Comparison of ENCODE assay signal across 19 cellular contexts in the genomic region with DNA sequence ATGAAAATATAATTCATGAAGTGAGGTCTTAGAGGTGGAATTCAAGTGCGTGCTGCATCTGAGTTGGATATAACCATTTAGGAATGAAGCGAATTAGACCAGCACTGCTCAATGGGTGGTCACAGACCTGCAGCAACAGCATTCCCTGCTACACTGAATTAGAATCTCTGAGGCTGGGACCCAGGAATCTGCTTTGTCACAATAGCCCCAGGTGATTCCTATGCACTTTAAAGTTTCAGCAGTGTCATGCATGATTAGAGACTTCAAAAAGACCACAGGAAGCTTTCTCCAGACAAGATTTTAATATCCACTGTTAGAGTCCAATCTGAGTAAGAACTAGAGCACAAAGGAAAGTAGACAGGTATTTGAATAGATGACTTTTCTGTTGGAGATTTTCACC.
DNase-seq lines count a peak whose midpoint lies in the region; ATAC-seq and TF ChIP-seq lines count a peak whose summit lies in the region.
"Had no signal": no experiment of that assay in that cellular context is flagged by ENCODE, and none has a peak within 500 bp of the region (broad histone marks: within the 10 kb centered on the region; RNA-seq: fewer than 3 reads in every experiment).

No MANE protein-coding gene starts in this region.

- H3K27ac Mint-ChIP-seq in H9 (peak overlapping the region in 1 of 3 experiments; percentile 69; a peak in 1 of 7 replicates), WTC11 (peak overlapping the region; percentile 88; the same call in 1 of the 2 replicates)
- H3K27ac Mint-ChIP-seq in naive thymus-derived CD4-positive, alpha-beta T cell = no peak overlapping the region
- H3K27ac Mint-ChIP-seq: CD4-positive, CD25-positive, alpha-beta regulatory T cell had no signal

- no peaks in the 10 kb centered on the region; a peak in 1 of 7 replicates for H3K36me3 Mint-ChIP-seq in H9 (ENCODE audit: insufficient read depth in 1 of 3, low read depth in 3 of 3)
- no peaks in the 10 kb centered on the region for H3K36me3 Mint-ChIP-seq in WTC11
- peaks cover 0 to 6% (median 0%) of the 10 kb centered on the region in 5 donors for H3K36me3 Mint-ChIP-seq in naive thymus-derived CD4-positive, alpha-beta T cell
- H3K36me3 Mint-ChIP-seq: CD4-positive, CD25-positive, alpha-beta regulatory T cell had no signal

- ATAC-seq in WTC11 = peak; percentile 97
- no peak for ATAC-seq in naive thymus-derived CD4-positive, alpha-beta T cell

- no peaks in the 10 kb centered on the region for H3K36me3 ChIP-seq in iPS-18a (ENCODE audit: control insufficient read depth, low read depth, low read length)
- no peaks in the 10 kb centered on the region for H3K36me3 ChIP-seq in mesendoderm (ENCODE audit: control insufficient read depth, insufficient read depth, low read length)
- H3K36me3 ChIP-seq in naive thymus-derived CD4-positive, alpha-beta T cell (ENCODE audit: control insufficient read depth in 2 of 3, insufficient read depth in 3 of 3, low read length in 3 of 3) = no peaks in the 10 kb centered on the region
- H3K36me3 ChIP-seq in brain microvascular endothelial cell (replicated peaks) = no peaks in the 10 kb centered on the region

- no peak overlapping the region for H4K5ac ChIP-seq in H9 (ENCODE audit: insufficient read length, low read depth, low read length)
- H4K5ac ChIP-seq in mesendoderm (ENCODE audit: low read length) = no peak overlapping the region

- no peak overlapping the region for H2AFZ ChIP-seq in H9 (ENCODE audit: low read length)
- H2AFZ ChIP-seq: GM23248 had no signal

- H4K8ac ChIP-seq in H9 (replicated peaks; ENCODE audit: insufficient read length, low read depth, low read length) = no peak overlapping the region
- no peak overlapping the region for H4K8ac ChIP-seq in mesendoderm (ENCODE audit: low read depth, low read length)

- no peak overlapping the region for H2BK15ac ChIP-seq in H9 (ENCODE audit: low read depth, low read length)
- no peak overlapping the region for H2BK15ac ChIP-seq in mesendoderm (replicated peaks; ENCODE audit: low read depth)

- WGBS in H9 (ENCODE audit: extremely low coverage, insufficient read length, low lambda C conversion rate) = no CpG with 5 or more reads among the region's 2 CpGs
- no CpG with 5 or more reads among the region's 2 CpGs for WGBS in mesendoderm (ENCODE audit: extremely low coverage, insufficient coverage, low lambda C conversion rate)

- H2BK120ac ChIP-seq in H9 (ENCODE audit: low read depth, low read length, poor library complexity, severe bottlenecking) (no peak overlapping the region), mesendoderm (ENCODE audit: low read depth, low read length) (no peak overlapping the region)

- H3T11ph ChIP-seq in H9 (ENCODE audit: low read length) = no peak overlapping the region

- H3K4me3 Mint-ChIP-seq in H9 = no peak overlapping the region; a peak in 2 of 5 replicates
- peak overlapping the region; percentile 36 for H3K4me3 Mint-ChIP-seq in WTC11
- no peak overlapping the region for H3K4me3 Mint-ChIP-seq in naive thymus-derived CD4-positive, alpha-beta T cell
- H3K4me3 Mint-ChIP-seq: CD4-positive, CD25-positive, alpha-beta regulatory T cell had no signal

- CTCF ChIA-PET in WTC11 (lab: Charles Lee) = no interaction called here
- CTCF ChIA-PET in naive thymus-derived CD4-positive, alpha-beta T cell (lab: Charles Lee) = no interaction called here

- H3K4me2 ChIP-seq in H9 (ENCODE audit: insufficient read depth, insufficient read length, low read length) (no peak overlapping the region), mesendoderm (ENCODE audit: low read length) (no peak overlapping the region)

- POLR2A ChIA-PET in WTC11 (lab: Charles Lee) = no interaction called here
- POLR2A ChIA-PET in naive thymus-derived CD4-positive, alpha-beta T cell (lab: Charles Lee) = no interaction called here

- H2AK5ac ChIP-seq in H9 (ENCODE audit: insufficient read length, low read length) (no peak overlapping the region), mesendoderm (ENCODE audit: low read length) (no peak overlapping the region)

- H3K4me1 Mint-ChIP-seq in H9 (peaks cover 23 to 24% of the 10 kb centered on the region in 2 experiments), WTC11 (peaks cover 24% of the 10 kb centered on the region)
- H3K4me1 Mint-ChIP-seq in naive thymus-derived CD4-positive, alpha-beta T cell = no peaks in the 10 kb centered on the region
- H3K4me1 Mint-ChIP-seq: CD4-positive, CD25-positive, alpha-beta regulatory T cell had no signal

- no peaks in the 10 kb centered on the region for H3K79me1 ChIP-seq in H9 (ENCODE audit: insufficient read depth, low read depth, low read length, poor library complexity, severe bottlenecking)
- H3K79me1 ChIP-seq in mesendoderm (ENCODE audit: low read length) = no peaks in the 10 kb centered on the region

- H3K27me3 Mint-ChIP-seq in H9 (ENCODE audit: low read depth) (peaks cover 29% of the 10 kb centered on the region), WTC11 (ENCODE audit: low read depth) (peaks cover 18% of the 10 kb centered on the region)
- no peaks in the 10 kb centered on the region for H3K27me3 Mint-ChIP-seq in naive thymus-derived CD4-positive, alpha-beta T cell
- H3K27me3 Mint-ChIP-seq: CD4-positive, CD25-positive, alpha-beta regulatory T cell had no signal

- H3K27ac ChIP-seq in H9 (ENCODE audit: insufficient read length, low read depth, low read length) (no peak overlapping the region), iPS-18a (ENCODE audit: low read length) (no peak overlapping the region), mesendoderm (ENCODE audit: low read depth, low read length) (no peak overlapping the region), brain microvascular endothelial cell (no peak overlapping the region)
- no peak overlapping the region for H3K27ac ChIP-seq in naive thymus-derived CD4-positive, alpha-beta T cell (ENCODE audit: low read depth, low read length)
- H3K27ac ChIP-seq: GM23248, SK-N-MC had no signal

- DNase-seq in H9 = peak; percentile 75
- DNase-seq in WTC11 (ENCODE audit: low spot score) = peak; percentile 47
- DNase-seq in mesendoderm = peak; percentile 83
- DNase-seq in AG08396 (ENCODE audit: low spot score) = no peak
- no peak for DNase-seq in naive thymus-derived CD4-positive, alpha-beta T cell
- no peak for DNase-seq in brain microvascular endothelial cell
- DNase-seq: CD4-positive, CD25-positive, alpha-beta regulatory T cell; COR-L47; DND-41; GM23248; Karpas-422; NCI-H1694; NCI-H2081 treated with DMSO at 0.1 percent for 48 hours; NCI-H2171 treated with DMSO at 0.1 percent for 48 hours; NCI-H526; RPMI8226; SHP77 treated with DMSO at 0.1 percent for 48 hours had no signal

- H3K56ac ChIP-seq in H9 (ENCODE audit: insufficient read length, low read depth, low read length) (no peak overlapping the region), mesendoderm (ENCODE audit: low read length) (no peak overlapping the region)

- H3K79me2 ChIP-seq in H9 (ENCODE audit: insufficient read depth, low read length) (no peaks in the 10 kb centered on the region), mesendoderm (ENCODE audit: control insufficient read depth, insufficient read depth, low read length) (no peaks in the 10 kb centered on the region)

- peaks cover 2% of the 10 kb centered on the region; the same call in 1 of the 2 replicates for H3K4me1 ChIP-seq in H9 (ENCODE audit: insufficient read depth, low read length)
- peaks cover 15% of the 10 kb centered on the region for H3K4me1 ChIP-seq in iPS-18a (ENCODE audit: control insufficient read depth, low read depth, low read length)
- H3K4me1 ChIP-seq in mesendoderm (ENCODE audit: control insufficient read depth, low read depth, low read length) = no peaks in the 10 kb centered on the region
- H3K4me1 ChIP-seq in naive thymus-derived CD4-positive, alpha-beta T cell (ENCODE audit: control insufficient read depth in 2 of 2, insufficient read depth in 2 of 2, low read length in 2 of 2) = no peaks in the 10 kb centered on the region

- peak overlapping the region; percentile 23 for H3K4me3 ChIP-seq in iPS-18a (ENCODE audit: low read length)
- H3K4me3 ChIP-seq in mesendoderm (ENCODE audit: low read length) = no peak overlapping the region
- H3K4me3 ChIP-seq in naive thymus-derived CD4-positive, alpha-beta T cell (ENCODE audit: low read length) = no peak overlapping the region
- H3K4me3 ChIP-seq in brain microvascular endothelial cell (ENCODE audit: low read depth, low read length) = no peak overlapping the region
- H3K4me3 ChIP-seq: GM23248, SK-N-MC had no signal

- H3K4ac ChIP-seq in H9 (ENCODE audit: low read depth, low read length) = no peak overlapping the region
- H3K4ac ChIP-seq in mesendoderm (ENCODE audit: low read depth, low read length) = no peak overlapping the region

- in situ Hi-C loops in brain microvascular endothelial cell (cut with HindIII; ENCODE audit: low pct_ligation_motif_present, low sequenced_read_pairs) = no loop called here

- no peaks in the 10 kb centered on the region for H3K23me2 ChIP-seq in H9 (ENCODE audit: insufficient read length, low read depth, low read length, poor library complexity, severe bottlenecking)

- H3K18ac ChIP-seq in H9 (ENCODE audit: insufficient read length, low read depth, low read length) (no peak overlapping the region), mesendoderm (ENCODE audit: low read length) (no peak overlapping the region)

- no peaks in the 10 kb centered on the region for H3K27me3 ChIP-seq in H9 (ENCODE audit: insufficient read depth, low read length)
- H3K27me3 ChIP-seq in iPS-18a (ENCODE audit: control insufficient read depth, insufficient read depth, low read length) = peaks cover 8% of the 10 kb centered on the region
- no peaks in the 10 kb centered on the region for H3K27me3 ChIP-seq in mesendoderm (ENCODE audit: insufficient read depth, low read length, poor library complexity)
- H3K27me3 ChIP-seq in naive thymus-derived CD4-positive, alpha-beta T cell (ENCODE audit: control insufficient read depth in 2 of 2, insufficient read depth in 2 of 2, low read length in 2 of 2) = no peaks in the 10 kb centered on the region
- no peaks in the 10 kb centered on the region for H3K27me3 ChIP-seq in brain microvascular endothelial cell (replicated peaks)

- H3K23ac ChIP-seq in H9 (ENCODE audit: insufficient read length, low read depth, low read length) (no peak overlapping the region), mesendoderm (ENCODE audit: low read length) (no peak overlapping the region)

- H4K91ac ChIP-seq in H9 (ENCODE audit: insufficient read length, low read depth, low read length) = no peak overlapping the region

- no peak overlapping the region for H2BK20ac ChIP-seq in H9 (ENCODE audit: low read depth, low read length, poor library complexity, severe bottlenecking)

- H2BK5ac ChIP-seq in H9 (ENCODE audit: insufficient read length, low read length) = no peak overlapping the region
- H2BK5ac ChIP-seq in mesendoderm (ENCODE audit: low read length) = no peak overlapping the region

- H3K14ac ChIP-seq in H9 (ENCODE audit: insufficient read depth, low read length) = no peak overlapping the region

- H2BK12ac ChIP-seq in H9 (ENCODE audit: insufficient read length, low read depth, low read length) = no peak overlapping the region

- no peaks in the 10 kb centered on the region for H4K20me1 ChIP-seq in H9 (ENCODE audit: control insufficient read depth, insufficient read depth, insufficient read length)

- H3K9me3 Mint-ChIP-seq in H9 (no peaks in the 10 kb centered on the region), WTC11 (peaks cover 1% of the 10 kb centered on the region; the same call in 1 of the 2 replicates)
- H3K9me3 Mint-ChIP-seq in naive thymus-derived CD4-positive, alpha-beta T cell = peaks cover 2 to 40% (median 13%) of the 10 kb centered on the region in 11 donors

- intact Hi-C loops in naive thymus-derived CD4-positive, alpha-beta T cell (cut with micrococcal nuclease) = no loop called here

- H3K9me3 ChIP-seq in H9 (ENCODE audit: control insufficient read depth, low read depth, low read length) (no peaks in the 10 kb centered on the region), iPS-18a (ENCODE audit: control insufficient read depth, low read depth, low read length) (no peaks in the 10 kb centered on the region)
- H3K9me3 ChIP-seq in naive thymus-derived CD4-positive, alpha-beta T cell (ENCODE audit: control insufficient read depth in 2 of 3, low read length in 3 of 3) = peaks cover 0 to 8% (median 3%) of the 10 kb centered on the region in 3 experiments

- no peak overlapping the region for H3K9ac ChIP-seq in H9 (ENCODE audit: extremely low read depth, insufficient read length, low read length)
- no peak overlapping the region for H3K9ac ChIP-seq in iPS-18a (ENCODE audit: low read length)
- no peak overlapping the region for H3K9ac ChIP-seq in mesendoderm (ENCODE audit: low read length)
- H3K9ac ChIP-seq: GM23248 had no signal

- TF ChIP-seq CTCF in H9 (conservative IDR thresholded peaks at IDR 0.05) = no peak
- no peak for TF ChIP-seq CTCF in WTC11 (IDR thresholded peaks at IDR 0.05)
- TF ChIP-seq CTCF in brain microvascular endothelial cell (IDR thresholded peaks at IDR 0.05; ENCODE audit: low read depth, low read length, missing control alignments) = no peak

Comparison
In these comparisons a context has a peak if more than half of its experiments do, and no peak if none do; other contexts are left out.
1. DNase-seq: peak in H9 (single experiment), WTC11 (single experiment) and mesendoderm (single experiment); none in AG08396 (single experiment), naive thymus-derived CD4-positive, alpha-beta T cell (0 of 9) and brain microvascular endothelial cell (single experiment).